ENCODE assay signal across 19 cellular contexts in genomic region chr11:100882957-100883356, GRCh38.
A peak's percentile ranks its signal among the peaks of the same experiment; 100 is the strongest.
DNase-seq lines count a peak whose midpoint lies in the region; ATAC-seq and TF ChIP-seq lines count a peak whose summit lies in the region.
"Had no signal": no experiment of that assay in that cellular context is flagged by ENCODE, and none has a peak within 500 bp of the region (broad histone marks: within the 10 kb centered on the region; RNA-seq: fewer than 3 reads in every experiment).

No MANE protein-coding gene starts in this region.

- no peak for TF ChIP-seq POLR2A in tibial nerve (IDR thresholded peaks at IDR 0.05)

- H3K9me3 Mint-ChIP-seq in osteocyte (ENCODE audit: unreplicated experiment) (peaks cover 16% of the 10 kb centered on the region), progenitor cell of endocrine pancreas (ENCODE audit: low read depth) (peaks cover 23% of the 10 kb centered on the region)

- DNase-seq in SJSA1 (ENCODE audit: low read depth in 1 of 2, low spot score in 2 of 2) (no peak), left lobe of liver (ENCODE audit: low spot score) (no peak), osteocyte (ENCODE audit: extremely low spot score, unreplicated experiment) (no peak), progenitor cell of endocrine pancreas (ENCODE audit: low spot score, unreplicated experiment) (no peak), GM20000 (ENCODE audit: low spot score) (no peak), NCI-H82 (lab: John Stamatoyannopoulos, UW) (no peak), tibial nerve (ENCODE audit: low spot score in 2 of 2) (no peak), HAP-1 (ENCODE audit: low spot score in 2 of 2) (no peak)
- DNase-seq: AML-193; Caco-2; Calu3; CD4-positive, alpha-beta T cell; CD8-positive, alpha-beta T cell; DMS79 treated with DMSO at 0.1 percent for 48 hours; GF-D8 had no signal

- H3K27ac Mint-ChIP-seq in osteocyte (ENCODE audit: unreplicated experiment) (peak overlapping the region; percentile 16), progenitor cell of endocrine pancreas (peak overlapping the region; percentile 7)
- H3K27ac Mint-ChIP-seq: B cell; CD4-positive, alpha-beta T cell; CD8-positive, alpha-beta T cell had no signal

- peak; percentile 72 for ATAC-seq in left lobe of liver
- ATAC-seq: A549; CD8-positive, alpha-beta T cell had no signal

- H3K36me3 ChIP-seq in SJSA1 = no peaks in the 10 kb centered on the region
- H3K36me3 ChIP-seq in tibial nerve = no peaks in the 10 kb centered on the region
- H3K36me3 ChIP-seq in HAP-1 (replicated peaks) = no peaks in the 10 kb centered on the region
- H3K36me3 ChIP-seq: BLaER1 treated with 17β-estradiol and CSF1 and Interleukin-3, amounts not matched to agents 10 nM and 100 nM had no signal

- no peaks in the 10 kb centered on the region for H3K27me3 ChIP-seq in SJSA1 (replicated peaks)
- no peaks in the 10 kb centered on the region for H3K27me3 ChIP-seq in tibial nerve
- no peaks in the 10 kb centered on the region for H3K27me3 ChIP-seq in HAP-1 (ENCODE audit: low read depth)
- H3K27me3 ChIP-seq: BLaER1 treated with 17β-estradiol and CSF1 and Interleukin-3, amounts not matched to agents 10 nM and 100 nM had no signal

- in situ Hi-C loops in HAP-1 (cut with MboI; ENCODE audit: low sequenced_read_pairs) = no loop called here

- H3K27me3 Mint-ChIP-seq in osteocyte (ENCODE audit: unreplicated experiment) (no peaks in the 10 kb centered on the region), progenitor cell of endocrine pancreas (no peaks in the 10 kb centered on the region)
- H3K27me3 Mint-ChIP-seq: B cell; CD4-positive, alpha-beta T cell had no signal

- WGBS in tibial nerve, 2 donors = 81 to 94% methylated on average over 1 of the region's 1 CpG

- H3K9me3 ChIP-seq in SJSA1 (replicated peaks) (no peaks in the 10 kb centered on the region), tibial nerve (peaks cover 0 to 2% (median 0%) of the 10 kb centered on the region in 4 donors), HAP-1 (no peaks in the 10 kb centered on the region)
- H3K9me3 ChIP-seq: A549 had no signal

- no peak for TF ChIP-seq EP300 in tibial nerve (IDR thresholded peaks at IDR 0.05)

- peaks cover 26% of the 10 kb centered on the region for H3K4me1 Mint-ChIP-seq in osteocyte (ENCODE audit: unreplicated experiment)
- H3K4me1 Mint-ChIP-seq in progenitor cell of endocrine pancreas (ENCODE audit: low read depth) = no peaks in the 10 kb centered on the region

- H3K4me3 ChIP-seq in SJSA1 (no peak overlapping the region), tibial nerve (no peak overlapping the region), HAP-1 (no peak overlapping the region)
- H3K4me3 ChIP-seq: A549; BLaER1 treated with 17β-estradiol and CSF1 and Interleukin-3, amounts not matched to agents 10 nM and 100 nM had no signal

- peaks cover 28% of the 10 kb centered on the region for H3K4me1 ChIP-seq in SJSA1 (replicated peaks)
- H3K4me1 ChIP-seq in tibial nerve = peaks cover 0 to 7% (median 0%) of the 10 kb centered on the region in 4 donors
- H3K4me1 ChIP-seq in HAP-1 = no peaks in the 10 kb centered on the region
- H3K4me1 ChIP-seq: A549, Caco-2 had no signal

- H3K27ac ChIP-seq in SJSA1 (peak overlapping the region; percentile 50), tibial nerve (no peak overlapping the region)
- H3K27ac ChIP-seq: A549; BLaER1 treated with 17β-estradiol and CSF1 and Interleukin-3, amounts not matched to agents 10 nM and 100 nM; C4-2B had no signal

- H3K4me3 Mint-ChIP-seq in osteocyte (ENCODE audit: unreplicated experiment) = no peak overlapping the region
- H3K4me3 Mint-ChIP-seq in progenitor cell of endocrine pancreas (ENCODE audit: low read depth) = no peak overlapping the region
- H3K4me3 Mint-ChIP-seq: B cell; CD4-positive, alpha-beta T cell; CD8-positive, alpha-beta T cell had no signal

- no peak for TF ChIP-seq CTCF in osteocyte (IDR thresholded peaks at IDR 0.05)
- no peak for TF ChIP-seq CTCF in progenitor cell of endocrine pancreas (IDR thresholded peaks at IDR 0.05; ENCODE audit: unreplicated experiment)
- no peak for TF ChIP-seq CTCF in GM20000 (IDR thresholded peaks at IDR 0.05; ENCODE audit: extremely low read depth, missing control alignments)
- TF ChIP-seq CTCF in tibial nerve (IDR thresholded peaks at IDR 0.05) = no peak

- peaks cover 9% of the 10 kb centered on the region for H3K36me3 Mint-ChIP-seq in osteocyte (ENCODE audit: unreplicated experiment)
- H3K36me3 Mint-ChIP-seq in progenitor cell of endocrine pancreas (ENCODE audit: insufficient read depth) = peaks cover 5% of the 10 kb centered on the region
- H3K36me3 Mint-ChIP-seq: CD8-positive, alpha-beta T cell had no signal
